8 cellular contexts compared by ENCODE assay signal in genomic region chr3:46892285-46893145, GRCh38. TPM values are rescaled to one million over a fixed set of nuclear protein-coding genes. Genes with fewer than 3 reads are reported as not detected.
DNase-seq lines count a peak whose midpoint lies in the region; ATAC-seq and TF ChIP-seq lines count a peak whose summit lies in the region.

No MANE protein-coding gene starts in this region.

- peak overlapping the region; percentile 42 to 54 for H3K4me3 ChIP-seq in ascending aorta
- H3K4me3 ChIP-seq in osteoblast (ENCODE audit: insufficient read depth, low read length): peak overlapping the region; percentile 64

- intact Hi-C loops in ascending aorta (cut with DNase I) (no loop called here), left cardiac atrium (cut with DNase I) (loop anchor here in 1 of 2 donors (5.0 kb wide), 1 partner anchor 45 kb away; no protein-coding TSS in a partner anchor)

- ATAC-seq in left cardiac atrium (peak; percentile 83 to 90), HG03280 (IDR thresholded peaks at IDR 0.05; ENCODE audit: unreplicated experiment) (no peak)

- no peak for TF ChIP-seq CTCF in ascending aorta (IDR thresholded peaks at IDR 0.05)
- no peak for TF ChIP-seq CTCF in osteoblast (IDR thresholded peaks at IDR 0.05; ENCODE audit: extremely low read depth, low read depth, low read length)

- no peaks in the 10 kb centered on the region for H3K79me2 ChIP-seq in osteoblast (ENCODE audit: insufficient read depth, low read length)

- POLR2A ChIA-PET in HEK293T (lab: Yijun Ruan, JAX): no interaction called here

- H3K4me1 ChIP-seq in ascending aorta (peaks cover 0 to 18% of the 10 kb centered on the region in 2 donors), osteoblast (ENCODE audit: insufficient read depth, low read length) (no peaks in the 10 kb centered on the region)

- H3K27me3 ChIP-seq in ascending aorta (no peaks in the 10 kb centered on the region), osteoblast (ENCODE audit: insufficient read depth, low read length) (peaks cover 54% of the 10 kb centered on the region)

- CTCF ChIA-PET in HEK293T (lab: Yijun Ruan, JAX): no interaction called here

- DNase-seq in NCI-H345 (lab: John Stamatoyannopoulos, UW) (peak; percentile 8), NCI-H345 treated with DMSO at 0.1 percent for 48 hours (lab: John Stamatoyannopoulos, UW; ENCODE audit: unreplicated experiment) (no peak), NCI-H2029 (lab: John Stamatoyannopoulos, UW) (peak; percentile 71), ascending aorta (ENCODE audit: low spot score in 2 of 2) (peak; percentile 53 to 90), left cardiac atrium (peak; percentile 83), osteoblast (ENCODE audit: insufficient read length, low spot score, missing footprints) (peak; percentile 98), HEK293T (ENCODE audit: extremely low spot score) (no peak)

- H2AFZ ChIP-seq in osteoblast (ENCODE audit: low read length): peak overlapping the region; percentile 46

- peak overlapping the region; percentile 78 for H3K4me2 ChIP-seq in osteoblast (ENCODE audit: insufficient read depth, low read length)

- H3K36me3 ChIP-seq in ascending aorta: no peaks in the 10 kb centered on the region
- no peaks in the 10 kb centered on the region for H3K36me3 ChIP-seq in osteoblast (ENCODE audit: insufficient read depth, low read length)

- peaks cover 3% of the 10 kb centered on the region for H4K20me1 ChIP-seq in osteoblast (ENCODE audit: insufficient read depth, low read length)

- H3K27ac ChIP-seq in ascending aorta: peak overlapping the region in 1 of 2 donors; percentile 61
- H3K27ac ChIP-seq in osteoblast (ENCODE audit: low read depth, low read length): no peak overlapping the region

- H3K9me3 ChIP-seq in ascending aorta (no peaks in the 10 kb centered on the region), osteoblast (ENCODE audit: low read depth, low read length) (no peaks in the 10 kb centered on the region)

TF ChIP-seq in HEK293T, 16 proteins besides CTCF, POLR2A, EP300 and RAD21:
- no peak for TF ChIP-seq BHLHE40 (IDR thresholded peaks at IDR 0.05; ENCODE audit: borderline replicate concordance)

RNA-seq across cellular contexts. Expression of gene PTH1R, which starts 15.0 kb away (rescaled TPM):
- total RNA-seq in ascending aorta (10.3 TPM), left cardiac atrium (10 to 100 TPM in 1 of 2 donors, 1 to 10 TPM in 1; 5.4 to 10.0 TPM), osteoblast (0.29 and 0.36 TPM in 2 replicates)

RNA-seq across cellular contexts. Expression of gene MYL3, which starts 29.3 kb away (rescaled TPM):
- 3.6 TPM for total RNA-seq in ascending aorta
- total RNA-seq in left cardiac atrium: 100 to 1,000 TPM; 157 to 557 TPM
- not detected in 2 replicates for total RNA-seq in osteoblast

Comparison
In these comparisons a context has a peak if more than half of its experiments do, and no peak if none do; other contexts are left out.
1. DNase-seq: peak in NCI-H345 (single experiment), NCI-H2029 (single experiment), ascending aorta (2 of 2), left cardiac atrium (single experiment) and osteoblast (single experiment); none in NCI-H345 treated with DMSO at 0.1 percent for 48 hours (single experiment) and HEK293T (single experiment).
2. RNA of gene MYL3, which starts 29.3 kb away (total RNA-seq): 157 to 557 TPM in left cardiac atrium; 3.6 TPM in ascending aorta (single experiment) and not detected in osteoblast; every median in the first group is over 10 times any median in the second.